Comparison of ENCODE assay signal across 18 cellular contexts in genomic region chr9:38359689-38360385, GRCh38. TPM values are rescaled to one million over a fixed set of nuclear protein-coding genes. Genes with fewer than 3 reads are reported as not detected.
DNase-seq lines count a peak whose midpoint lies in the region; ATAC-seq and TF ChIP-seq lines count a peak whose summit lies in the region.
"Had no signal": no experiment of that assay in that cellular context is flagged by ENCODE, and none has a peak within 500 bp of the region (broad histone marks: within the 10 kb centered on the region; RNA-seq: fewer than 3 reads in every experiment).

No MANE protein-coding gene starts in this region.

- no peak overlapping the region for H4K5ac ChIP-seq in mesendoderm (ENCODE audit: low read length)

- no peaks in the 10 kb centered on the region for H3K79me1 ChIP-seq in mesendoderm (ENCODE audit: low read length)

- TF ChIP-seq CTCF in cardiac fibroblast (IDR thresholded peaks at IDR 0.05; ENCODE audit: low read depth, low read length) (no peak), smooth muscle cell (IDR thresholded peaks at IDR 0.05; ENCODE audit: borderline replicate concordance, insufficient read depth, poor library complexity, severe bottlenecking) (no peak), colonic mucosa (IDR thresholded peaks at IDR 0.05) (no peak)

- no peak overlapping the region for H3K4me2 ChIP-seq in mesendoderm (ENCODE audit: low read length)
- H3K4me2 ChIP-seq in smooth muscle cell, result peak overlapping the region; percentile 14

- no peak overlapping the region for H3K9ac ChIP-seq in mesendoderm (ENCODE audit: low read length)
- H3K9ac ChIP-seq in smooth muscle cell (ENCODE audit: low read depth), result no peak overlapping the region
- no peak overlapping the region for H3K9ac ChIP-seq in colonic mucosa (ENCODE audit: low read depth in 2 of 2, low read length in 2 of 2)

- no peak overlapping the region for H4K8ac ChIP-seq in mesendoderm (ENCODE audit: low read depth, low read length)

- peak overlapping the region; percentile 20 for H3K18ac ChIP-seq in mesendoderm (ENCODE audit: low read length)

- intact Hi-C loops in posterior vena cava (cut with DNase I) (loop anchor here (1.0 to 10.0 kb wide), 5 partner anchors 44 to 615 kb away; no protein-coding TSS in a partner anchor), colonic mucosa (cut with DNase I) (loop anchor here (5.0 kb wide), 1 partner anchor 448 kb away; no protein-coding TSS in a partner anchor)

- H2BK15ac ChIP-seq in mesendoderm (replicated peaks; ENCODE audit: low read depth), result no peak overlapping the region

- peaks cover 1% of the 10 kb centered on the region for H3K4me1 ChIP-seq in mesendoderm (ENCODE audit: control insufficient read depth, low read depth, low read length)
- no peaks in the 10 kb centered on the region for H3K4me1 ChIP-seq in smooth muscle cell (ENCODE audit: low read depth)
- H3K4me1 ChIP-seq in colonic mucosa, result no peaks in the 10 kb centered on the region
- H3K4me1 ChIP-seq: Caco-2 had no signal

- ATAC-seq in HG03139 (IDR thresholded peaks at IDR 0.05; ENCODE audit: unreplicated experiment), result no peak
- ATAC-seq: gastrocnemius medialis, natural killer cell, Panc1 had no signal

- H3K56ac ChIP-seq in mesendoderm (ENCODE audit: low read length), result no peak overlapping the region

- no peaks in the 10 kb centered on the region for H4K20me1 ChIP-seq in smooth muscle cell (ENCODE audit: low read depth)

- no CpG with 5 or more reads among the region's 5 CpGs for WGBS in mesendoderm (ENCODE audit: extremely low coverage, insufficient coverage, low lambda C conversion rate)
- WGBS in smooth muscle cell (ENCODE audit: low lambda C conversion rate), result 56% methylated on average over 5 of the region's 5 CpGs

- H3K27ac ChIP-seq in mesendoderm (ENCODE audit: low read depth, low read length), result no peak overlapping the region
- H3K27ac ChIP-seq in smooth muscle cell (ENCODE audit: low read depth), result no peak overlapping the region
- no peak overlapping the region for H3K27ac ChIP-seq in colonic mucosa
- H3K27ac ChIP-seq: epithelial cell of prostate, gastrocnemius medialis, SK-N-MC, vagina had no signal

- H3K79me2 ChIP-seq in mesendoderm (ENCODE audit: control insufficient read depth, insufficient read depth, low read length), result no peaks in the 10 kb centered on the region
- H3K79me2 ChIP-seq in smooth muscle cell (ENCODE audit: low read depth), result no peaks in the 10 kb centered on the region

- no peaks in the 10 kb centered on the region for H3K27me3 ChIP-seq in mesendoderm (ENCODE audit: insufficient read depth, low read length, poor library complexity)
- no peaks in the 10 kb centered on the region for H3K27me3 ChIP-seq in smooth muscle cell (ENCODE audit: low read depth)
- no peaks in the 10 kb centered on the region for H3K27me3 ChIP-seq in colonic mucosa
- H3K27me3 ChIP-seq: gastrocnemius medialis, vagina had no signal

- no peak overlapping the region for H2BK120ac ChIP-seq in mesendoderm (ENCODE audit: low read depth, low read length)

- DNase-seq in activated effector memory CD4-positive, alpha-beta T cell treated with anti-CD3 and anti-CD28 coated beads, Interleukin-2, amount 50 U/mL, for 16 hours, result peak; percentile 14
- DNase-seq in activated effector memory CD4-positive, alpha-beta T cell treated with Interleukin-2 at 50 U/mL for 16 hours, result no peak
- peak; percentile 13 to 62 for DNase-seq in cardiac fibroblast (ENCODE audit: low read depth in 2 of 2)
- no peak for DNase-seq in mesendoderm
- DNase-seq in smooth muscle cell (lab: John Stamatoyannopoulos, UW; ENCODE audit: unreplicated experiment), result no peak
- no peak for DNase-seq in posterior vena cava (ENCODE audit: low spot score)
- no peak for DNase-seq in colonic mucosa
- DNase-seq: 8988T, gastrocnemius medialis, natural killer cell, NCI-H1092 treated with DMSO at 0.1 percent for 48 hours, NCI-H2081 had no signal

- H3K4me3 ChIP-seq in cardiac fibroblast (replicated peaks in 1 of 2; ENCODE audit: low read depth in 2 of 2, low read length in 2 of 2) (no peak overlapping the region), mesendoderm (ENCODE audit: low read length) (no peak overlapping the region), smooth muscle cell (no peak overlapping the region), colonic mucosa (no peak overlapping the region)
- H3K4me3 ChIP-seq: gastrocnemius medialis, SK-N-MC, vagina had no signal

- no peaks in the 10 kb centered on the region for H3K9me3 ChIP-seq in smooth muscle cell (replicated peaks; ENCODE audit: low read depth)
- H3K9me3 ChIP-seq in colonic mucosa, result no peaks in the 10 kb centered on the region
- H3K9me3 ChIP-seq: Caco-2, gastrocnemius medialis, vagina had no signal

- no peaks in the 10 kb centered on the region for H3K36me3 ChIP-seq in mesendoderm (ENCODE audit: control insufficient read depth, insufficient read depth, low read length)
- no peaks in the 10 kb centered on the region for H3K36me3 ChIP-seq in smooth muscle cell (ENCODE audit: low read depth)
- no peaks in the 10 kb centered on the region for H3K36me3 ChIP-seq in colonic mucosa
- H3K36me3 ChIP-seq: gastrocnemius medialis, vagina had no signal

- peak overlapping the region; percentile 26 for H2AFZ ChIP-seq in smooth muscle cell (ENCODE audit: low read depth)

- no peak overlapping the region for H3K4ac ChIP-seq in mesendoderm (ENCODE audit: low read depth, low read length)

- H2BK5ac ChIP-seq in mesendoderm (ENCODE audit: low read length), result no peak overlapping the region

- no peak overlapping the region for H3K23ac ChIP-seq in mesendoderm (ENCODE audit: low read length)

- no peaks in the 10 kb centered on the region for H3F3A ChIP-seq in smooth muscle cell (ENCODE audit: low read depth)

- H2AK5ac ChIP-seq in mesendoderm (ENCODE audit: low read length), result no peak overlapping the region

RNA-seq across cellular contexts. Expression of gene ALDH1B1, which starts 32.7 kb away (rescaled TPM):
- 28.7 TPM for polyA plus RNA-seq in mesendoderm (2013, experiment 1 of 2)
- polyA plus RNA-seq in mesendoderm (2013, experiment 2 of 2), result 27.7 TPM
- total RNA-seq in smooth muscle cell (24.6 and 25.3 TPM in 2 replicates), posterior vena cava (100 to 1,000 TPM; 200 to 217 TPM), colonic mucosa (10 to 100 TPM; 58.7 to 89.9 TPM)
- 29.0 and 31.9 TPM in 2 replicates for polyA plus RNA-seq in smooth muscle cell

Comparison
In these comparisons a context has a peak if more than half of its experiments do, and no peak if none do; other contexts are left out.
1. DNase-seq: peak in activated effector memory CD4-positive, alpha-beta T cell treated with anti-CD3 and anti-CD28 coated beads, Interleukin-2, amount 50 U/mL, for 16 hours (single experiment) and cardiac fibroblast (2 of 2); none in activated effector memory CD4-positive, alpha-beta T cell treated with Interleukin-2 at 50 U/mL for 16 hours (single experiment), mesendoderm (single experiment), smooth muscle cell (single experiment), posterior vena cava (single experiment) and colonic mucosa (single experiment).